8 cellular contexts compared by ENCODE assay signal in genomic region chr22:31399211-31400022, GRCh38. TPM values are rescaled to one million over a fixed set of nuclear protein-coding genes. Genes with fewer than 3 reads are reported as not detected.
DNase-seq lines count a peak whose midpoint lies in the region; ATAC-seq and TF ChIP-seq lines count a peak whose summit lies in the region.

Gene DRG1, plus strand, starts transcription at chr22:31399604. Its CDS starts 80 bp downstream, at chr22:31399684.

- no peak for TF ChIP-seq CTCF in kidney epithelial cell (IDR thresholded peaks at IDR 0.05; ENCODE audit: insufficient read depth, low read length, poor library complexity, severe bottlenecking)

- DNase-seq in AG20443 (ENCODE audit: low spot score), result peak; percentile 100
- peak; percentile 90 for DNase-seq in NCI-H460 (ENCODE audit: extremely low read depth, low read depth)
- DNase-seq in activated CD4-positive, alpha-beta T cell treated with anti-CD3 and anti-CD28 coated beads for 1 hour, result peak; percentile 93
- DNase-seq in cerebellum (ENCODE audit: low spot score), result peak; percentile 99
- peak; percentile 81 for DNase-seq in kidney epithelial cell (ENCODE audit: low read depth)
- peak; percentile 94 to 98 for DNase-seq in stimulated activated CD4-positive, alpha-beta T cell treated with anti-CD3 and anti-CD28 coated beads, Interleukin-15, amount 100 ng/mL, for 48 hours (ENCODE audit: low read depth in 2 of 2)

- peaks cover 2% of the 10 kb centered on the region for H3K36me3 ChIP-seq in kidney epithelial cell (ENCODE audit: control insufficient read depth, insufficient read depth, low read length)

- ATAC-seq in GM19043 (IDR thresholded peaks at IDR 0.05; ENCODE audit: low read depth, unreplicated experiment) (peak; percentile 91), HG03378 (IDR thresholded peaks at IDR 0.05; ENCODE audit: unreplicated experiment) (peak; percentile 86)

- H3K27me3 ChIP-seq in kidney epithelial cell (ENCODE audit: control insufficient read depth, insufficient read depth, low read length), result no peaks in the 10 kb centered on the region

- peak within 1 kb of the TSS; percentile 86 for H3K4me3 ChIP-seq in kidney epithelial cell (ENCODE audit: low read depth, low read length)

RNA-seq across cellular contexts. Expression of gene DRG1, which starts in this region (rescaled TPM):
- total RNA-seq in NCI-H460 (2014; rRNA removed; shearing (Covaris generic)), result 88.2 and 93.2 TPM in 2 replicates
- polyA plus RNA-seq in NCI-H460 (2014; cell fraction: nucleus; rRNA removed), result 58.3 and 62.2 TPM in 2 replicates
- total RNA-seq in cerebellum, result 44.9 TPM
- 62.6 and 68.9 TPM in 2 replicates for total RNA-seq in kidney epithelial cell

Comparison
In these comparisons a context has a peak if more than half of its experiments do, and no peak if none do; other contexts are left out.
1. Peak in every context shown above with its lines: DNase-seq, ATAC-seq and H3K4me3 ChIP-seq.